In genomic region chr7:21412291-21412896, GRCh38 we compare ENCODE assay signal across 1 cellular context.
TF ChIP-seq lines count a peak whose summit lies in the region.

No MANE protein-coding gene starts in this region.

TF ChIP-seq in HepG2, 621 proteins besides CTCF, POLR2A, EP300 and RAD21 (continued from another document):
- TF ChIP-seq GABPA (IDR thresholded peaks at IDR 0.05; ENCODE audit: low read depth, low read length) (no peak), GABPA (CRISPR knock-in tag; IDR thresholded peaks at IDR 0.05; ENCODE audit: low read depth) (no peak), NFE2L2 (IDR thresholded peaks at IDR 0.05; ENCODE audit: low read length) (no peak), U2AF1 (optimal IDR thresholded peaks at IDR 0.05; ENCODE audit: low read depth, low read length) (no peak), EHMT2 (IDR thresholded peaks at IDR 0.05; ENCODE audit: borderline replicate concordance, low read depth, low read length) (no peak), HOXA5 (CRISPR knock-in tag; IDR thresholded peaks at IDR 0.05) (no peak), HNRNPK (IDR thresholded peaks at IDR 0.05; ENCODE audit: low read depth, low read length, poor library complexity, severe bottlenecking) (no peak), TP53 (CRISPR knock-in tag; conservative IDR thresholded peaks at IDR 0.05) (no peak), POGZ (CRISPR knock-in tag; IDR thresholded peaks at IDR 0.05) (no peak), ZNF281 (CRISPR knock-in tag; IDR thresholded peaks at IDR 0.05; ENCODE audit: borderline replicate concordance) (no peak), ADNP (CRISPR knock-in tag; IDR thresholded peaks at IDR 0.05) (no peak)
- TF ChIP-seq, protein P1, sequence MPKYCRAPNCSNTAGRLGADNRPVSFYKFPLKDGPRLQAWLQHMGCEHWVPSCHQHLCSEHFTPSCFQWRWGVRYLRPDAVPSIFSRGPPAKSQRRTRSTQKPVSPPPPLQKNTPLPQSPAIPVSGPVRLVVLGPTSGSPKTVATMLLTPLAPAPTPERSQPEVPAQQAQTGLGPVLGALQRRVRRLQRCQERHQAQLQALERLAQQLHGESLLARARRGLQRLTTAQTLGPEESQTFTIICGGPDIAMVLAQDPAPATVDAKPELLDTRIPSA (CRISPR knock-in tag; IDR thresholded peaks at IDR 0.05; ENCODE audit: borderline replicate concordance), result no peak
